In the genomic region with DNA sequence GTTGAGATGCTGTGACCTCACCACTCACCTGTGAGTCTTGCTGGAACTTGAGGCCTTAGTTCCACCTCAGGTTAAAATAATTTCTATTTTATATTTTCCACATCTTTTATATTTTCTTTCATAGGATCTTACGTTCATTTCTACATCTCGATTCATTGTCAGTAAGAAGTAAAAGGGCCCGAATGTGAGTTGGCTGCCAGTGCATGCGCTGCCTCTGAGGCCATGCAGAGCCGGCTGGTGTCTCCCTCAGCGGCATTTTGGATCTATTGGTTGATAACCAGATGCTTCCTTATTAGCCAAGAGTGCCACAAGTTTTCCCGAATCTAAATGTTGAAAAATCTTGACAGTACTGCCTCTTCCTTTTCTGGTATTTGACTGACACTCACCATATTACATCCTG, we compare ENCODE assay signal across 29 cellular contexts.
"Had no signal": no experiment of that assay in that cellular context is flagged by ENCODE, and none has a peak within 500 bp of the region (broad histone marks: within the 10 kb centered on the region; RNA-seq: fewer than 3 reads in every experiment).

No MANE protein-coding gene starts in this region.

- H3K27me3 ChIP-seq: adrenal gland, body of pancreas, colonic mucosa, dorsolateral prefrontal cortex had no signal

- H3K9me3 ChIP-seq: adrenal gland, body of pancreas, colonic mucosa had no signal

- H3K4me3 Mint-ChIP-seq: activated B cell treated with CpG ODN at 0.5 μM for 24 hours; activated CD4-positive, alpha-beta memory T cell treated with anti-CD3 and anti-CD28 coated beads, Interleukin-2, amount 10 ng/mL, durations not matched to agents 7 days and 5 days; activated naive CD4-positive, alpha-beta T cell treated with anti-CD3 and anti-CD28 coated beads for 36 hours; activated naive CD4-positive, alpha-beta T cell treated with anti-CD3 and anti-CD28 coated beads, Interleukin-2, amount 50 U/mL, for 24 hours; activated naive CD8-positive, alpha-beta T cell treated with anti-CD3 and anti-CD28 coated beads for 36 hours; activated naive CD8-positive, alpha-beta T cell treated with anti-CD3 and anti-CD28 coated beads, Interleukin-2, amount 50 U/mL, for 24 hours; activated T-cell treated with anti-CD3 and anti-CD28 coated beads, Interleukin-2, amount 50 U/mL, for 24 hours; activated T-cell treated with anti-CD3 and anti-CD28 coated beads, Interleukin-2, amount 50 U/mL, for 72 hours; dendritic cell treated with granulocyte-macrophage colony-stimulating factor and Interleukin-4, amounts not matched to agents 40 ng/mL and 50 ng/mL, for 4 days; endodermal cell; T-helper 17 cell; T-helper 2 cell treated with Interferon-gamma antibody and Interleukin-4, amounts not matched to agents 5 μg/mL and 100 μg/mL, for 36 hours had no signal

- DNase-seq: activated B cell treated with CpG ODN at 0.5 μM for 24 hours; activated CD4-positive, alpha-beta memory T cell treated with anti-CD3 and anti-CD28 coated beads, Interleukin-2, amount 10 ng/mL, durations not matched to agents 7 days and 5 days; activated CD4-positive, alpha-beta T cell treated with anti-CD3 and anti-CD28 coated beads for 48 hours; activated CD4-positive, alpha-beta T cell treated with anti-CD3 and anti-CD28 coated beads, Interleukin-2, amount 50 U/mL, for 4 hours; activated CD8-positive, alpha-beta memory T cell treated with anti-CD3 and anti-CD28 coated beads, Interleukin-2, amount 50 U/mL, for 48 hours; activated naive CD4-positive, alpha-beta T cell treated with anti-CD3 and anti-CD28 coated beads for 36 hours; activated naive CD8-positive, alpha-beta T cell treated with anti-CD3 and anti-CD28 coated beads for 36 hours; activated naive CD8-positive, alpha-beta T cell treated with anti-CD3 and anti-CD28 coated beads, Interleukin-2, amount 50 U/mL, for 24 hours; activated T-cell treated with anti-CD3 and anti-CD28 coated beads for 4 hours; activated T-cell treated with anti-CD3 and anti-CD28 coated beads, Interleukin-2, amount 50 U/mL, for 24 hours; activated T-cell treated with anti-CD3 and anti-CD28 coated beads, Interleukin-2, amount 50 U/mL, for 72 hours; adrenal gland; amygdala; aorta; body of pancreas; central memory CD4-positive, alpha-beta T cell; cerebellar nuclear complex; colonic mucosa; dorsolateral prefrontal cortex; effector memory CD4-positive, alpha-beta T cell; foreskin fibroblast; T-helper 1 cell; T-helper 17 cell; T1000; WERI-Rb-1 had no signal

- H3K27me3 Mint-ChIP-seq: activated B cell treated with CpG ODN at 0.5 μM for 24 hours; activated CD4-positive, alpha-beta memory T cell treated with anti-CD3 and anti-CD28 coated beads, Interleukin-2, amount 10 ng/mL, durations not matched to agents 7 days and 5 days; activated naive CD8-positive, alpha-beta T cell treated with anti-CD3 and anti-CD28 coated beads for 36 hours; activated naive CD8-positive, alpha-beta T cell treated with anti-CD3 and anti-CD28 coated beads, Interleukin-2, amount 50 U/mL, for 24 hours; activated T-cell treated with anti-CD3 and anti-CD28 coated beads, Interleukin-2, amount 50 U/mL, for 24 hours; dendritic cell treated with granulocyte-macrophage colony-stimulating factor and Interleukin-4, amounts not matched to agents 40 ng/mL and 50 ng/mL, for 4 days had no signal

- H3K27ac ChIP-seq: adrenal gland, body of pancreas, colonic mucosa, dorsolateral prefrontal cortex, WERI-Rb-1 had no signal

- H3K36me3 Mint-ChIP-seq: activated naive CD4-positive, alpha-beta T cell treated with anti-CD3 and anti-CD28 coated beads, Interleukin-2, amount 50 U/mL, for 24 hours; activated naive CD8-positive, alpha-beta T cell treated with anti-CD3 and anti-CD28 coated beads for 36 hours had no signal

- H3K4me1 ChIP-seq: adrenal gland, body of pancreas, colonic mucosa had no signal

- H3K9me3 Mint-ChIP-seq: activated B cell treated with CpG ODN at 0.5 μM for 24 hours; activated CD4-positive, alpha-beta memory T cell treated with anti-CD3 and anti-CD28 coated beads, Interleukin-2, amount 10 ng/mL, durations not matched to agents 7 days and 5 days; activated naive CD4-positive, alpha-beta T cell treated with anti-CD3 and anti-CD28 coated beads for 36 hours; activated naive CD4-positive, alpha-beta T cell treated with anti-CD3 and anti-CD28 coated beads, Interleukin-2, amount 50 U/mL, for 24 hours; activated naive CD8-positive, alpha-beta T cell treated with anti-CD3 and anti-CD28 coated beads for 36 hours; activated naive CD8-positive, alpha-beta T cell treated with anti-CD3 and anti-CD28 coated beads, Interleukin-2, amount 50 U/mL, for 24 hours; activated T-cell treated with anti-CD3 and anti-CD28 coated beads, Interleukin-2, amount 50 U/mL, for 24 hours; activated T-cell treated with anti-CD3 and anti-CD28 coated beads, Interleukin-2, amount 50 U/mL, for 72 hours; dendritic cell treated with granulocyte-macrophage colony-stimulating factor and Interleukin-4, amounts not matched to agents 40 ng/mL and 50 ng/mL, for 4 days; endodermal cell; T-helper 2 cell treated with Interferon-gamma antibody and Interleukin-4, amounts not matched to agents 5 μg/mL and 100 μg/mL, for 36 hours had no signal

- H3K27ac Mint-ChIP-seq: activated B cell treated with CpG ODN at 0.5 μM for 24 hours; activated CD4-positive, alpha-beta memory T cell treated with anti-CD3 and anti-CD28 coated beads, Interleukin-2, amount 10 ng/mL, durations not matched to agents 7 days and 5 days; activated naive CD4-positive, alpha-beta T cell treated with anti-CD3 and anti-CD28 coated beads for 36 hours; activated naive CD4-positive, alpha-beta T cell treated with anti-CD3 and anti-CD28 coated beads, Interleukin-2, amount 50 U/mL, for 24 hours; activated naive CD8-positive, alpha-beta T cell treated with anti-CD3 and anti-CD28 coated beads for 36 hours; activated naive CD8-positive, alpha-beta T cell treated with anti-CD3 and anti-CD28 coated beads, Interleukin-2, amount 50 U/mL, for 24 hours; activated T-cell treated with anti-CD3 and anti-CD28 coated beads, Interleukin-2, amount 50 U/mL, for 24 hours; activated T-cell treated with anti-CD3 and anti-CD28 coated beads, Interleukin-2, amount 50 U/mL, for 72 hours; dendritic cell treated with granulocyte-macrophage colony-stimulating factor and Interleukin-4, amounts not matched to agents 40 ng/mL and 50 ng/mL, for 4 days; endodermal cell; T-helper 17 cell; T-helper 2 cell treated with Interferon-gamma antibody and Interleukin-4, amounts not matched to agents 5 μg/mL and 100 μg/mL, for 36 hours had no signal

- H3K4me1 Mint-ChIP-seq: activated B cell treated with CpG ODN at 0.5 μM for 24 hours; activated CD4-positive, alpha-beta memory T cell treated with anti-CD3 and anti-CD28 coated beads, Interleukin-2, amount 10 ng/mL, durations not matched to agents 7 days and 5 days; activated naive CD4-positive, alpha-beta T cell treated with anti-CD3 and anti-CD28 coated beads, Interleukin-2, amount 50 U/mL, for 24 hours; activated naive CD8-positive, alpha-beta T cell treated with anti-CD3 and anti-CD28 coated beads for 36 hours; activated naive CD8-positive, alpha-beta T cell treated with anti-CD3 and anti-CD28 coated beads, Interleukin-2, amount 50 U/mL, for 24 hours; endodermal cell had no signal
